In genomic region chr20:58433029-58433657, GRCh38 we compare ENCODE assay signal across 15 cellular contexts. TPM values are rescaled to one million over a fixed set of nuclear protein-coding genes. Genes with fewer than 3 reads are reported as not detected.
DNase-seq lines count a peak whose midpoint lies in the region; ATAC-seq and TF ChIP-seq lines count a peak whose summit lies in the region.
"Had no signal": no experiment of that assay in that cellular context is flagged by ENCODE, and none has a peak within 500 bp of the region (broad histone marks: within the 10 kb centered on the region; RNA-seq: fewer than 3 reads in every experiment).

No MANE protein-coding gene starts in this region.

- no peak for DNase-seq in activated T-cell treated with anti-CD3 and anti-CD28 coated beads, Interleukin-2, amount 50 U/mL, for 72 hours
- DNase-seq in activated T-cell treated with anti-CD3 and anti-CD28 coated beads, Interleukin-2, amount 50 U/mL, for 4 hours = no peak
- DNase-seq in Jurkat, Clone E6-1 (ENCODE audit: low read depth, low spot score) = peak; percentile 80
- DNase-seq in endodermal cell = no peak
- DNase-seq in smooth muscle cell (lab: John Stamatoyannopoulos, UW; ENCODE audit: unreplicated experiment) = no peak
- DNase-seq: amygdala; NCI-H1105 treated with DMSO at 0.1 percent for 48 hours; stimulated activated CD4-positive, alpha-beta T cell treated with anti-CD3 and anti-CD28 coated beads, Interleukin-4, amount 100 ng/mL, for 24 hours; upper lobe of right lung had no signal

- TF ChIP-seq CTCF in endodermal cell (conservative IDR thresholded peaks at IDR 0.05) (no peak), smooth muscle cell (IDR thresholded peaks at IDR 0.05; ENCODE audit: borderline replicate concordance, insufficient read depth, poor library complexity, severe bottlenecking) (no peak)

- peaks cover 35% of the 10 kb centered on the region for H3K4me1 Mint-ChIP-seq in activated T-cell treated with anti-CD3 and anti-CD28 coated beads, Interleukin-2, amount 50 U/mL, for 72 hours (ENCODE audit: low read depth)
- peaks cover 38% of the 10 kb centered on the region for H3K4me1 Mint-ChIP-seq in activated T-cell treated with anti-CD3 and anti-CD28 coated beads, Interleukin-2, amount 50 U/mL, for 4 hours (ENCODE audit: low read depth)
- H3K4me1 Mint-ChIP-seq in endodermal cell = peaks cover 22% of the 10 kb centered on the region
- H3K4me1 Mint-ChIP-seq in activated T-helper 17 cell treated with anti-CD3 and anti-CD28 coated beads, Interleukin-2, amount 50 U/mL, for 72 hours = peaks cover 27% of the 10 kb centered on the region

- H3K36me3 ChIP-seq in endodermal cell (ENCODE audit: control insufficient read depth, insufficient read depth, low read length) (peaks cover 53% of the 10 kb centered on the region), smooth muscle cell (ENCODE audit: low read depth) (no peaks in the 10 kb centered on the region)
- H3K36me3 ChIP-seq: upper lobe of right lung had no signal

- H3K9me3 Mint-ChIP-seq in activated T-cell treated with anti-CD3 and anti-CD28 coated beads, Interleukin-2, amount 50 U/mL, for 72 hours = no peaks in the 10 kb centered on the region
- no peaks in the 10 kb centered on the region for H3K9me3 Mint-ChIP-seq in activated T-cell treated with anti-CD3 and anti-CD28 coated beads, Interleukin-2, amount 50 U/mL, for 4 hours
- H3K9me3 Mint-ChIP-seq in endodermal cell = no peaks in the 10 kb centered on the region
- H3K9me3 Mint-ChIP-seq in activated T-helper 17 cell treated with anti-CD3 and anti-CD28 coated beads, Interleukin-2, amount 50 U/mL, for 72 hours = no peaks in the 10 kb centered on the region
- H3K9me3 Mint-ChIP-seq: T-helper 2 cell treated with Interferon-gamma antibody and Interleukin-4, amounts not matched to agents 5 μg/mL and 100 μg/mL, for 36 hours had no signal

- H3K4me2 ChIP-seq in smooth muscle cell = no peak overlapping the region

- no peak overlapping the region for H3K9ac ChIP-seq in endodermal cell (ENCODE audit: extremely low read depth, low read length, poor library complexity, severe bottlenecking)
- H3K9ac ChIP-seq in smooth muscle cell (ENCODE audit: low read depth) = no peak overlapping the region

- H3K4me1 ChIP-seq in endodermal cell (ENCODE audit: control insufficient read depth, insufficient read depth, low read length) (no peaks in the 10 kb centered on the region), smooth muscle cell (ENCODE audit: low read depth) (no peaks in the 10 kb centered on the region)

- peaks cover 2 to 8% of the 10 kb centered on the region in 2 donors for H3K36me3 Mint-ChIP-seq in activated T-cell treated with anti-CD3 and anti-CD28 coated beads, Interleukin-2, amount 50 U/mL, for 72 hours (ENCODE audit: insufficient read depth in 2 of 2)
- H3K36me3 Mint-ChIP-seq in activated T-cell treated with anti-CD3 and anti-CD28 coated beads, Interleukin-2, amount 50 U/mL, for 4 hours (ENCODE audit: insufficient read depth) = peaks cover 19% of the 10 kb centered on the region
- peaks cover 36% of the 10 kb centered on the region for H3K36me3 Mint-ChIP-seq in endodermal cell (ENCODE audit: low read depth)
- H3K36me3 Mint-ChIP-seq in activated T-helper 17 cell treated with anti-CD3 and anti-CD28 coated beads, Interleukin-2, amount 50 U/mL, for 72 hours (ENCODE audit: low read depth) = peaks cover 64% of the 10 kb centered on the region

- peaks cover 89% of the 10 kb centered on the region for H4K20me1 ChIP-seq in smooth muscle cell (ENCODE audit: low read depth)

- H3K27ac ChIP-seq in endodermal cell (ENCODE audit: low read depth, low read length) (no peak overlapping the region), smooth muscle cell (ENCODE audit: low read depth) (peak overlapping the region; percentile 22)
- H3K27ac ChIP-seq: neutrophil, upper lobe of right lung had no signal

- H3K9me3 ChIP-seq in endodermal cell (ENCODE audit: control insufficient read depth, low read length) (no peaks in the 10 kb centered on the region), smooth muscle cell (replicated peaks; ENCODE audit: low read depth) (no peaks in the 10 kb centered on the region)
- H3K9me3 ChIP-seq: HAP-1, neutrophil, upper lobe of right lung had no signal

- H3K4me3 ChIP-seq in Jurkat, Clone E6-1 (ENCODE audit: low read length) = no peak overlapping the region
- H3K4me3 ChIP-seq in endodermal cell (ENCODE audit: low read length) (no peak overlapping the region), smooth muscle cell (no peak overlapping the region)
- H3K4me3 ChIP-seq: HAP-1, upper lobe of right lung had no signal

- H3K27me3 Mint-ChIP-seq in activated T-cell treated with anti-CD3 and anti-CD28 coated beads, Interleukin-2, amount 50 U/mL, for 72 hours (ENCODE audit: low read depth) = no peaks in the 10 kb centered on the region
- H3K27me3 Mint-ChIP-seq in activated T-cell treated with anti-CD3 and anti-CD28 coated beads, Interleukin-2, amount 50 U/mL, for 4 hours (ENCODE audit: low read depth) = no peaks in the 10 kb centered on the region
- no peaks in the 10 kb centered on the region for H3K27me3 Mint-ChIP-seq in endodermal cell (ENCODE audit: insufficient read depth)
- H3K27me3 Mint-ChIP-seq in activated T-helper 17 cell treated with anti-CD3 and anti-CD28 coated beads, Interleukin-2, amount 50 U/mL, for 72 hours = no peaks in the 10 kb centered on the region

- peak overlapping the region; percentile 51 for H3K27ac Mint-ChIP-seq in activated T-cell treated with anti-CD3 and anti-CD28 coated beads, Interleukin-2, amount 50 U/mL, for 72 hours
- peak overlapping the region; percentile 67 for H3K27ac Mint-ChIP-seq in endodermal cell
- H3K27ac Mint-ChIP-seq in activated T-helper 17 cell treated with anti-CD3 and anti-CD28 coated beads, Interleukin-2, amount 50 U/mL, for 72 hours = no peak overlapping the region
- H3K27ac Mint-ChIP-seq: T-helper 2 cell treated with Interferon-gamma antibody and Interleukin-4, amounts not matched to agents 5 μg/mL and 100 μg/mL, for 36 hours had no signal

- H3K4me3 Mint-ChIP-seq in activated T-cell treated with anti-CD3 and anti-CD28 coated beads, Interleukin-2, amount 50 U/mL, for 72 hours = no peak overlapping the region
- H3K4me3 Mint-ChIP-seq in activated T-cell treated with anti-CD3 and anti-CD28 coated beads, Interleukin-2, amount 50 U/mL, for 4 hours = no peak overlapping the region
- no peak overlapping the region for H3K4me3 Mint-ChIP-seq in endodermal cell
- H3K4me3 Mint-ChIP-seq in activated T-helper 17 cell treated with anti-CD3 and anti-CD28 coated beads, Interleukin-2, amount 50 U/mL, for 72 hours = no peak overlapping the region
- H3K4me3 Mint-ChIP-seq: T-helper 2 cell treated with Interferon-gamma antibody and Interleukin-4, amounts not matched to agents 5 μg/mL and 100 μg/mL, for 36 hours had no signal

- H3K27me3 ChIP-seq in endodermal cell (ENCODE audit: control insufficient read depth, insufficient read depth, low read length, poor library complexity, severe bottlenecking) (no peaks in the 10 kb centered on the region), smooth muscle cell (ENCODE audit: low read depth) (no peaks in the 10 kb centered on the region)
- H3K27me3 ChIP-seq: neutrophil, upper lobe of right lung had no signal

- H2AFZ ChIP-seq in smooth muscle cell (ENCODE audit: low read depth) = no peak overlapping the region

- WGBS in endodermal cell (ENCODE audit: insufficient coverage in 1 of 2, insufficient read length in 1 of 2), 2 experiments = 97 to 100% methylated on average over 1 to 2 of the region's 2 CpGs
- 98% methylated on average over 2 of the region's 2 CpGs for WGBS in smooth muscle cell (ENCODE audit: low lambda C conversion rate)

- H3K79me2 ChIP-seq in smooth muscle cell (ENCODE audit: low read depth) = peaks cover 72% of the 10 kb centered on the region

- ATAC-seq in activated T-cell treated with anti-CD3 and anti-CD28 coated beads, Interleukin-2, amount 50 U/mL, for 72 hours (replicated peaks in 1 of 2) = no peak
- ATAC-seq in activated T-cell treated with anti-CD3 and anti-CD28 coated beads, Interleukin-2, amount 50 U/mL, for 4 hours = no peak
- ATAC-seq in GM18861 (IDR thresholded peaks at IDR 0.05; ENCODE audit: unreplicated experiment) (no peak), HG03571 (IDR thresholded peaks at IDR 0.05; ENCODE audit: unreplicated experiment) (no peak)
- ATAC-seq in activated T-helper 17 cell treated with anti-CD3 and anti-CD28 coated beads, Interleukin-2, amount 50 U/mL, for 72 hours (replicated peaks) = no peak

- H3F3A ChIP-seq in smooth muscle cell (ENCODE audit: low read depth) = no peaks in the 10 kb centered on the region

RNA-seq across cellular contexts. Expression of gene VAPB, which starts 44.1 kb away (rescaled TPM):
- 10 to 100 TPM; 45.8 to 55.3 TPM for total RNA-seq in activated T-cell treated with anti-CD3 and anti-CD28 coated beads, Interleukin-2, amount 50 U/mL, for 72 hours
- 10 to 100 TPM; 34.8 to 39.1 (median 35.9) TPM for total RNA-seq in activated T-cell treated with anti-CD3 and anti-CD28 coated beads, Interleukin-2, amount 50 U/mL, for 4 hours
- polyA plus RNA-seq in Jurkat, Clone E6-1 (2012; ENCODE audit: insufficient read depth, insufficient read length) = 33.5 TPM
- total RNA-seq in endodermal cell (10 to 100 TPM; 47.3 to 47.5 TPM), smooth muscle cell (11.3 and 14.9 TPM in 2 replicates)
- 39.5 TPM for polyA plus RNA-seq in endodermal cell (2013, experiment 1 of 2)
- polyA plus RNA-seq in endodermal cell (2013, experiment 2 of 2) = 32.1 TPM
- polyA plus RNA-seq in smooth muscle cell = 28.2 and 29.9 TPM in 2 replicates
- 10 to 100 TPM; 43.2 to 48.2 TPM for total RNA-seq in activated T-helper 17 cell treated with anti-CD3 and anti-CD28 coated beads, Interleukin-2, amount 50 U/mL, for 72 hours
